In genomic region chr19:21256722-21257121, GRCh38 we compare ENCODE assay signal across 10 cellular contexts.
DNase-seq lines count a peak whose midpoint lies in the region; ATAC-seq and TF ChIP-seq lines count a peak whose summit lies in the region.
"Had no signal": no experiment of that assay in that cellular context is flagged by ENCODE, and none has a peak within 500 bp of the region (broad histone marks: within the 10 kb centered on the region; RNA-seq: fewer than 3 reads in every experiment).

No MANE protein-coding gene starts in this region.

- no peaks in the 10 kb centered on the region for H3K4me1 Mint-ChIP-seq in endothelial cell (ENCODE audit: unreplicated experiment)
- H3K4me1 Mint-ChIP-seq: CD4-positive, CD25-positive, alpha-beta regulatory T cell had no signal

- H3K9me3 Mint-ChIP-seq in endothelial cell (ENCODE audit: unreplicated experiment) = peaks cover 28% of the 10 kb centered on the region

- H3K9me3 ChIP-seq in cardiac muscle cell (ENCODE audit: low read depth) (no peaks in the 10 kb centered on the region), right cardiac atrium (ENCODE audit: control insufficient read depth, low read length) (no peaks in the 10 kb centered on the region), OCI-LY1 (ENCODE audit: low read length) (no peaks in the 10 kb centered on the region), esophagus muscularis mucosa (no peaks in the 10 kb centered on the region), thyroid gland (no peaks in the 10 kb centered on the region)

- H3K27me3 ChIP-seq in cardiac muscle cell (no peaks in the 10 kb centered on the region), right cardiac atrium (ENCODE audit: control insufficient read depth, insufficient read depth) (no peaks in the 10 kb centered on the region), OCI-LY1 (ENCODE audit: insufficient read depth, low read length) (no peaks in the 10 kb centered on the region), esophagus muscularis mucosa (no peaks in the 10 kb centered on the region), thyroid gland (no peaks in the 10 kb centered on the region)
- H3K27me3 ChIP-seq: dorsolateral prefrontal cortex had no signal

- no peaks in the 10 kb centered on the region for H3K79me2 ChIP-seq in OCI-LY1 (ENCODE audit: insufficient read depth, low read length)

- no peaks in the 10 kb centered on the region for H3K4me1 ChIP-seq in cardiac muscle cell (ENCODE audit: low read depth)
- H3K4me1 ChIP-seq in right cardiac atrium (ENCODE audit: control insufficient read depth, insufficient read depth, low read length) = no peaks in the 10 kb centered on the region
- no peaks in the 10 kb centered on the region for H3K4me1 ChIP-seq in OCI-LY1 (ENCODE audit: insufficient read depth, low read length, severe bottlenecking)
- H3K4me1 ChIP-seq in esophagus muscularis mucosa = no peaks in the 10 kb centered on the region
- H3K4me1 ChIP-seq in thyroid gland = no peaks in the 10 kb centered on the region

- 48% methylated on average over 1 of the region's 1 CpG for WGBS in right cardiac atrium
- 33% methylated on average over 1 of the region's 1 CpG for WGBS in esophagus muscularis mucosa
- WGBS in thyroid gland, 2 donors = 27 to 31% methylated on average over 1 of the region's 1 CpG

- intact Hi-C loops in right cardiac atrium (cut with DNase I) (no loop called here), esophagus muscularis mucosa (cut with DNase I) (no loop called here), thyroid gland (cut with DNase I) (loop anchor here (5.0 kb wide), 1 partner anchor 54 kb away; no protein-coding TSS in a partner anchor), posterior cingulate gyrus (cut with DNase I) (no loop called here)

- no peak overlapping the region for H3K4me3 Mint-ChIP-seq in endothelial cell (ENCODE audit: unreplicated experiment)

- TF ChIP-seq POLR2A in esophagus muscularis mucosa (IDR thresholded peaks at IDR 0.05; ENCODE audit: low read depth) (no peak), thyroid gland (IDR thresholded peaks at IDR 0.05) (no peak)

- no peak for TF ChIP-seq EP300 in esophagus muscularis mucosa (IDR thresholded peaks at IDR 0.05)

- peaks cover 30% of the 10 kb centered on the region for H3K36me3 Mint-ChIP-seq in endothelial cell (ENCODE audit: low read depth, unreplicated experiment)
- H3K36me3 Mint-ChIP-seq: CD4-positive, CD25-positive, alpha-beta regulatory T cell had no signal

- ATAC-seq in right cardiac atrium = no peak

- H3F3A ChIP-seq in OCI-LY1 (ENCODE audit: insufficient read depth, low read length) = no peaks in the 10 kb centered on the region

- peak; percentile 1 to 7 for DNase-seq in cardiac muscle cell (ENCODE audit: low read depth in 1 of 2, low spot score in 1 of 2)
- no peak for DNase-seq in right cardiac atrium
- no peak for DNase-seq in esophagus muscularis mucosa (ENCODE audit: extremely low spot score)
- DNase-seq in thyroid gland = peak; percentile 21 to 23
- no peak for DNase-seq in endothelial cell (ENCODE audit: low spot score)
- DNase-seq in posterior cingulate gyrus = no peak
- DNase-seq in stimulated activated naive CD4-positive, alpha-beta T cell treated with Interleukin-2 at 50 U/mL for 16 hours (lab: John Stamatoyannopoulos, UW) = no peak
- DNase-seq: CD4-positive, CD25-positive, alpha-beta regulatory T cell; dorsolateral prefrontal cortex had no signal

- no peak overlapping the region for H3K9ac ChIP-seq in OCI-LY1 (ENCODE audit: low read length)

- H3K27ac Mint-ChIP-seq in endothelial cell (ENCODE audit: unreplicated experiment) = no peak overlapping the region

- H3K4me3 ChIP-seq in cardiac muscle cell (no peak overlapping the region), right cardiac atrium (ENCODE audit: low read length) (no peak overlapping the region), OCI-LY1 (ENCODE audit: low read depth, low read length, poor library complexity, severe bottlenecking) (no peak overlapping the region), esophagus muscularis mucosa (no peak overlapping the region), thyroid gland (replicated peaks in 1 of 3) (no peak overlapping the region)
- H3K4me3 ChIP-seq: dorsolateral prefrontal cortex had no signal

- H2AFZ ChIP-seq in OCI-LY1 (ENCODE audit: low read length) = no peak overlapping the region

- H3K9me2 ChIP-seq in OCI-LY1 (ENCODE audit: low read depth, low read length) = no peaks in the 10 kb centered on the region

- peaks cover 5% of the 10 kb centered on the region for H3K27me3 Mint-ChIP-seq in endothelial cell (ENCODE audit: unreplicated experiment)
- H3K27me3 Mint-ChIP-seq: CD4-positive, CD25-positive, alpha-beta regulatory T cell had no signal

- H3K27ac ChIP-seq in cardiac muscle cell (no peak overlapping the region), right cardiac atrium (ENCODE audit: low read length) (no peak overlapping the region), OCI-LY1 (ENCODE audit: low read depth, low read length, poor library complexity, severe bottlenecking) (no peak overlapping the region), esophagus muscularis mucosa (replicated peaks in 1 of 4) (no peak overlapping the region), thyroid gland (no peak overlapping the region)
- H3K27ac ChIP-seq: dorsolateral prefrontal cortex had no signal

- TF ChIP-seq CTCF in cardiac muscle cell (IDR thresholded peaks at IDR 0.05; ENCODE audit: low read depth, low read length) (peak; percentile 6), OCI-LY1 (IDR thresholded peaks at IDR 0.05; ENCODE audit: low read length) (peak; percentile 38; the same call in 1 of the 2 replicates), esophagus muscularis mucosa (IDR thresholded peaks at IDR 0.05) (peak in 2 of 3 experiments; percentile 12 to 27), thyroid gland (IDR thresholded peaks at IDR 0.05) (peak in 5 of 6 experiments; percentile 49 to 92 (median 84)), endothelial cell (IDR thresholded peaks at IDR 0.05; ENCODE audit: unreplicated experiment) (no peak)

- H4K20me1 ChIP-seq in OCI-LY1 (ENCODE audit: insufficient read depth, low read length) = no peaks in the 10 kb centered on the region

- no peak overlapping the region for H3K4me2 ChIP-seq in OCI-LY1 (ENCODE audit: low read length)

- H3K36me3 ChIP-seq in cardiac muscle cell (no peaks in the 10 kb centered on the region), OCI-LY1 (ENCODE audit: insufficient read depth, low read length) (no peaks in the 10 kb centered on the region), esophagus muscularis mucosa (no peaks in the 10 kb centered on the region), thyroid gland (no peaks in the 10 kb centered on the region)

Comparison
In these comparisons a context has a peak if more than half of its experiments do, and no peak if none do; other contexts are left out.
1. DNase-seq: peak in cardiac muscle cell (2 of 2) and thyroid gland (2 of 2); none in right cardiac atrium (0 of 3), esophagus muscularis mucosa (single experiment), endothelial cell (single experiment), posterior cingulate gyrus (0 of 10) and stimulated activated naive CD4-positive, alpha-beta T cell treated with Interleukin-2 at 50 U/mL for 16 hours (single experiment).